Comparison of ENCODE assay signal across 1 cellular context in the genomic region with DNA sequence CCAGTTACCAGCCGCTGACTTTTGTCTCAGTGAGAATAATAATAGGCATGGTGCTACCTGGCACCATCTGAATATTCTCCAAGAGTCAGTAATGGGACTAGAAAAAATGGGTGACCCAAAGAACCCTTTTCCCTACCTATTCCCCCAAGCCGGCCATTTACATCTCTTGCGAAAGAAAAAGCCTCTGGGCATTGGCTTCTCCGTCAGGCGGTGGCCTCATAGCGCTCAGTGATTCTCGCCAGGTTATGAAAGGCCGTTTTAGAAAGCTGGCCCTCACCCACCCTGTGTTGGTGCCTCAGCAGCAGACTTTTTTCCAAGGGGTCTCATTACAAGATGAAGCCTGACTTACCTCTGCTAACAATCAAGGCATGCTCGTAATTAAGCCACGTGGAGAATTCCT.
TF ChIP-seq lines count a peak whose summit lies in the region.

No MANE protein-coding gene starts in this region.

TF ChIP-seq in H1, 55 proteins besides CTCF, POLR2A, EP300 and RAD21:
- no peak for TF ChIP-seq PHF8 (conservative IDR thresholded peaks at IDR 0.05; ENCODE audit: low read depth, low read length)
- no peak for TF ChIP-seq GTF2F1 (IDR thresholded peaks at IDR 0.05; ENCODE audit: borderline replicate concordance, low read depth, low read length)
- no peak for TF ChIP-seq CTBP2 (IDR thresholded peaks at IDR 0.05; ENCODE audit: borderline replicate concordance, insufficient read depth, insufficient read length, low read length)
- no peak for TF ChIP-seq MAFK (IDR thresholded peaks at IDR 0.05; ENCODE audit: low read depth, low read length)
- no peak for TF ChIP-seq SRF (IDR thresholded peaks at IDR 0.05; ENCODE audit: low read depth, low read length)
- no peak for TF ChIP-seq CHD2 (IDR thresholded peaks at IDR 0.05; ENCODE audit: low read length)
- TF ChIP-seq TCF12 (IDR thresholded peaks at IDR 0.05; ENCODE audit: low read depth, low read length): no peak
- TF ChIP-seq, protein P1, sequence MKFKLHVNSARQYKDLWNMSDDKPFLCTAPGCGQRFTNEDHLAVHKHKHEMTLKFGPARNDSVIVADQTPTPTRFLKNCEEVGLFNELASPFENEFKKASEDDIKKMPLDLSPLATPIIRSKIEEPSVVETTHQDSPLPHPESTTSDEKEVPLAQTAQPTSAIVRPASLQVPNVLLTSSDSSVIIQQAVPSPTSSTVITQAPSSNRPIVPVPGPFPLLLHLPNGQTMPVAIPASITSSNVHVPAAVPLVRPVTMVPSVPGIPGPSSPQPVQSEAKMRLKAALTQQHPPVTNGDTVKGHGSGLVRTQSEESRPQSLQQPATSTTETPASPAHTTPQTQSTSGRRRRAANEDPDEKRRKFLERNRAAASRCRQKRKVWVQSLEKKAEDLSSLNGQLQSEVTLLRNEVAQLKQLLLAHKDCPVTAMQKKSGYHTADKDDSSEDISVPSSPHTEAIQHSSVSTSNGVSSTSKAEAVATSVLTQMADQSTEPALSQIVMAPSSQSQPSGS (IDR thresholded peaks at IDR 0.05; ENCODE audit: low read length): no peak
- no peak for TF ChIP-seq CBX8 (IDR thresholded peaks at IDR 0.05; ENCODE audit: borderline replicate concordance, low read depth, low read length)
- TF ChIP-seq JUN (IDR thresholded peaks at IDR 0.05; ENCODE audit: low read depth, low read length): no peak
- TF ChIP-seq TAF1 (IDR thresholded peaks at IDR 0.05; ENCODE audit: low read depth, low read length): 0 out of 2 replicates have a peak, but pooled peaks have one; percentile 24
- TF ChIP-seq SIX5 (IDR thresholded peaks at IDR 0.05; ENCODE audit: low read depth, low read length): no peak
- no peak for TF ChIP-seq SUZ12 (IDR thresholded peaks at IDR 0.05; ENCODE audit: low read length)
- TF ChIP-seq CBX5 (IDR thresholded peaks at IDR 0.05; ENCODE audit: low read depth, low read length): no peak
- no peak for TF ChIP-seq SP4 (IDR thresholded peaks at IDR 0.05; ENCODE audit: low read length)
- no peak for TF ChIP-seq KDM4A (IDR thresholded peaks at IDR 0.05; ENCODE audit: low read depth, low read length, severe bottlenecking)
- no peak for TF ChIP-seq TEAD4 (IDR thresholded peaks at IDR 0.05; ENCODE audit: low read depth, low read length)
- TF ChIP-seq SIN3A (conservative IDR thresholded peaks at IDR 0.05 in 1 of 2, IDR thresholded peaks at IDR 0.05 in 1 of 2; ENCODE audit: low read depth in 1 of 2, low read length in 2 of 2): no peak
- TF ChIP-seq YY1 (IDR thresholded peaks at IDR 0.05; ENCODE audit: low read depth, low read length): peak; percentile 77
- no peak for TF ChIP-seq MAX (IDR thresholded peaks at IDR 0.05)
- no peak for TF ChIP-seq JUND (IDR thresholded peaks at IDR 0.05; ENCODE audit: low read length)
- peak; percentile 32 for TF ChIP-seq TAF7 (optimal IDR thresholded peaks at IDR 0.05; ENCODE audit: borderline replicate concordance, low read depth, low read length)
- no peak for TF ChIP-seq BCL11A (IDR thresholded peaks at IDR 0.05; ENCODE audit: low read depth in 2 of 2, low read length in 2 of 2)
- no peak for TF ChIP-seq CREB1 (IDR thresholded peaks at IDR 0.05)
- no peak for TF ChIP-seq NRF1 (IDR thresholded peaks at IDR 0.05; ENCODE audit: low read depth, low read length)
- no peak for TF ChIP-seq CHD7 (IDR thresholded peaks at IDR 0.05; ENCODE audit: insufficient replicate concordance, low read length)
- no peak for TF ChIP-seq BRCA1 (IDR thresholded peaks at IDR 0.05; ENCODE audit: low read depth, low read length)
- TF ChIP-seq SIRT6 (IDR thresholded peaks at IDR 0.05; ENCODE audit: low read length): no peak
- TF ChIP-seq FOSL1 (IDR thresholded peaks at IDR 0.05; ENCODE audit: insufficient read depth, low read depth, low read length): no peak
- TF ChIP-seq EGR1 (IDR thresholded peaks at IDR 0.05; ENCODE audit: borderline replicate concordance, low read depth, low read length): no peak
- TF ChIP-seq SAP30 (IDR thresholded peaks at IDR 0.05; ENCODE audit: insufficient read depth, insufficient replicate concordance, low read length): no peak
- peak; percentile 28 for TF ChIP-seq ASH2L (IDR thresholded peaks at IDR 0.05; ENCODE audit: low read length)
- no peak for TF ChIP-seq BACH1 (IDR thresholded peaks at IDR 0.05; ENCODE audit: low read length)
- no peak for TF ChIP-seq RNF2 (IDR thresholded peaks at IDR 0.05; ENCODE audit: borderline replicate concordance, low read depth, low read length, missing control alignments, poor library complexity, severe bottlenecking)
- TF ChIP-seq CEBPB (IDR thresholded peaks at IDR 0.05; ENCODE audit: low read depth, low read length): peak; percentile 58; the same call in 1 of the 2 replicates
- no peak for TF ChIP-seq RXRA (IDR thresholded peaks at IDR 0.05; ENCODE audit: insufficient read depth, low read depth, low read length)
- no peak for TF ChIP-seq CHD1 (IDR thresholded peaks at IDR 0.05; ENCODE audit: low read depth, low read length)
- no peak for TF ChIP-seq POU5F1 (IDR thresholded peaks at IDR 0.05; ENCODE audit: low read depth, low read length)
- TF ChIP-seq EZH2 (IDR thresholded peaks at IDR 0.05; ENCODE audit: low read depth, low read length, severe bottlenecking): no peak
- no peak for TF ChIP-seq KDM5A (IDR thresholded peaks at IDR 0.05; ENCODE audit: low read length)
- no peak for TF ChIP-seq HDAC2 (IDR thresholded peaks at IDR 0.05; ENCODE audit: borderline replicate concordance in 1 of 2, low read depth in 2 of 2, low read length in 2 of 2)
- TF ChIP-seq, protein P2, sequence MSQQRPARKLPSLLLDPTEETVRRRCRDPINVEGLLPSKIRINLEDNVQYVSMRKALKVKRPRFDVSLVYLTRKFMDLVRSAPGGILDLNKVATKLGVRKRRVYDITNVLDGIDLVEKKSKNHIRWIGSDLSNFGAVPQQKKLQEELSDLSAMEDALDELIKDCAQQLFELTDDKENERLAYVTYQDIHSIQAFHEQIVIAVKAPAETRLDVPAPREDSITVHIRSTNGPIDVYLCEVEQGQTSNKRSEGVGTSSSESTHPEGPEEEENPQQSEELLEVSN (IDR thresholded peaks at IDR 0.05): no peak
- TF ChIP-seq GABPA (IDR thresholded peaks at IDR 0.05; ENCODE audit: borderline replicate concordance, insufficient read depth, low read length): no peak
- no peak for TF ChIP-seq SP1 (IDR thresholded peaks at IDR 0.05; ENCODE audit: low read depth, low read length)
- TF ChIP-seq RFX5 (IDR thresholded peaks at IDR 0.05; ENCODE audit: borderline replicate concordance, low read depth, low read length): no peak
- no peak for TF ChIP-seq HDAC6 (IDR thresholded peaks at IDR 0.05; ENCODE audit: low read depth, low read length)
- TF ChIP-seq SP2 (IDR thresholded peaks at IDR 0.05; ENCODE audit: low read length): no peak
- peak; percentile 48; the same call in 1 of the 2 replicates for TF ChIP-seq POLR2AphosphoS5 (IDR thresholded peaks at IDR 0.05; ENCODE audit: low read depth, low read length)
- TF ChIP-seq ZNF274 (IDR thresholded peaks at IDR 0.05; ENCODE audit: borderline replicate concordance, extremely low read depth, low read length): no peak
- TF ChIP-seq KDM1A (IDR thresholded peaks at IDR 0.05; ENCODE audit: borderline replicate concordance, low read length): no peak
- TF ChIP-seq USF2 (IDR thresholded peaks at IDR 0.05; ENCODE audit: low read length): peak; percentile 9; the same call in 1 of the 2 replicates
- TF ChIP-seq NANOG (IDR thresholded peaks at IDR 0.05; ENCODE audit: insufficient read depth, low read depth, low read length, poor library complexity, severe bottlenecking): no peak
